ENCODE assay signal across 10 cellular contexts in genomic region chr9:112050544-112051475, GRCh38.
DNase-seq lines count a peak whose midpoint lies in the region; ATAC-seq and TF ChIP-seq lines count a peak whose summit lies in the region.
"Had no signal": no experiment of that assay in that cellular context is flagged by ENCODE, and none has a peak within 500 bp of the region (broad histone marks: within the 10 kb centered on the region; RNA-seq: fewer than 3 reads in every experiment).

No MANE protein-coding gene starts in this region.

- peaks cover 59% of the 10 kb centered on the region for H3K4me1 Mint-ChIP-seq in chondrocyte (ENCODE audit: low read depth)

- H3K27ac ChIP-seq in spleen, result peak overlapping the region in 7 of 8 donors; percentile 21 to 65 (median 55)

- H3K9me3 ChIP-seq in spleen (peaks cover 0 to 6% (median 0%) of the 10 kb centered on the region in 8 donors), BE2C (no peaks in the 10 kb centered on the region)

- H3K27me3 ChIP-seq in spleen (replicated peaks in 1 of 7), result no peaks in the 10 kb centered on the region
- H3K27me3 ChIP-seq in BE2C, result no peaks in the 10 kb centered on the region

- H3K36me3 ChIP-seq in spleen (peaks cover 0 to 8% (median 0%) of the 10 kb centered on the region in 6 donors), BE2C (no peaks in the 10 kb centered on the region)

- peak overlapping the region; percentile 87 for H3K27ac Mint-ChIP-seq in chondrocyte (ENCODE audit: unreplicated experiment)

- peaks cover 10% of the 10 kb centered on the region for H3K36me3 Mint-ChIP-seq in chondrocyte (ENCODE audit: low read depth)

- peaks cover 0 to 46% (median 17%) of the 10 kb centered on the region in 6 donors for H3K4me1 ChIP-seq in spleen
- H3K4me1 ChIP-seq in BE2C, result peaks cover 8% of the 10 kb centered on the region

- H3K4me3 ChIP-seq in spleen (no peak overlapping the region), BE2C (ENCODE audit: low read depth, low read length) (no peak overlapping the region)
- H3K4me3 ChIP-seq: GM12878 had no signal

- 73 to 83% (median 80%) methylated on average over 7 of the region's 7 CpGs for WGBS in spleen, 5 donors

- peak; percentile 74 for ATAC-seq in left colon
- no peak for ATAC-seq in HG03135 (IDR thresholded peaks at IDR 0.05; ENCODE audit: unreplicated experiment)

- H3K27me3 Mint-ChIP-seq in chondrocyte (ENCODE audit: low read depth), result no peaks in the 10 kb centered on the region

- TF ChIP-seq POLR2A in spleen (IDR thresholded peaks at IDR 0.05), result no peak
- no peak for TF ChIP-seq POLR2A in erythroblast (IDR thresholded peaks at IDR 0.05; ENCODE audit: low read length)

- H3K4me3 Mint-ChIP-seq in chondrocyte (ENCODE audit: unreplicated experiment), result no peak overlapping the region

- intact Hi-C loops in left colon (cut with DNase I, micrococcal nuclease), result no loop called here
- intact Hi-C loops in spleen (cut with DNase I; ENCODE audit: low total_unique reads), result no loop called here

- peaks cover 10% of the 10 kb centered on the region for H3K9me3 Mint-ChIP-seq in chondrocyte (ENCODE audit: low read depth)

- no peak for TF ChIP-seq CTCF in chondrocyte (IDR thresholded peaks at IDR 0.05)
- no peak for TF ChIP-seq CTCF in spleen (IDR thresholded peaks at IDR 0.05 in 8 of 11, conservative IDR thresholded peaks at IDR 0.05 in 3 of 11)
- TF ChIP-seq CTCF in BE2C (IDR thresholded peaks at IDR 0.05; ENCODE audit: low read depth, low read length), result no peak

- DNase-seq in HS-27A (ENCODE audit: low read depth) (peak; percentile 88), chondrocyte (ENCODE audit: low spot score) (no peak), left colon (peak in 1 of 2 donors; percentile 51), spleen (no peak), BE2C (no peak), erythroblast (lab: John Stamatoyannopoulos, UW) (no peak), NCI-H345 (lab: John Stamatoyannopoulos, UW) (no peak)
- DNase-seq: activated naive CD4-positive, alpha-beta T cell had no signal
